In the genomic region with DNA sequence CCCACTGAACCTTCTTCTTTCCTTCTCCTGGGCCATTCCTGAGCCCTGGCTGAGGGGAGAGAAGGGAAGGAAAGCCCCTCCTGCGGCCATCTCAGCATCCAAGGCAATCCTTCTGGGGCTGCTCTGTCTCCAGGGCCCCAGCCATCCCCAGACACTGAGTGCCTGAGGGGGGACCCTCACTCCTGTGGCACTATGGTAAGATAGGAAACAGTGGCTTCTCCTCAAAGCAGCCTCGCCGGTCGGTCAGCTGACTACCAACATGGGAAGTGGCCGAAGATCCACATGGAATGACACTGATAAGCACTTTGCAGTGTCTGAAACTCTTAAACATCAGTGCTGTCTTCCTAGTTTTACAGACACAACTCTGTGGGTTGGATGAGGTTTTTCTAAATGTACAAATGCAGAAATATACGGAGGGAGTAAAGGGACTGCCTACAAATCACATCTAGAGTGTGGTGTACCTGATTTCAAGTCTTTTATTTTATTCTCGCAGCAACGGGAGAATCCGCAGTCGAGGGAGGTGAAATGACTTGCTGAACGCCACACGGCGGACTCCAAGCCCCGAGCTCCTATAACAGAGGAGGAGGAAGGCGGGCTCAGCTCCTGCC, we compare ENCODE assay signal across 8 cellular contexts. TPM values are rescaled to one million over a fixed set of nuclear protein-coding genes. Genes with fewer than 3 reads are reported as not detected.
DNase-seq lines count a peak whose midpoint lies in the region; ATAC-seq and TF ChIP-seq lines count a peak whose summit lies in the region.

No MANE protein-coding gene starts in this region.

- no peak overlapping the region for H3K4ac ChIP-seq in mesendoderm (ENCODE audit: low read depth, low read length)

- DNase-seq in H7 (peak; percentile 50), amniotic epithelial cell (ENCODE audit: low read depth) (peak; percentile 21), mesendoderm (no peak), epidermal melanocyte (ENCODE audit: insufficient read length, low spot score) (no peak)

- peak overlapping the region; percentile 20 for H3K9ac ChIP-seq in mesendoderm (ENCODE audit: low read length)

- no peak overlapping the region for H2BK120ac ChIP-seq in mesendoderm (ENCODE audit: low read depth, low read length)

- peak overlapping the region; percentile 42 for H3K56ac ChIP-seq in mesendoderm (ENCODE audit: low read length)

- H3K4me1 ChIP-seq in mesendoderm (ENCODE audit: control insufficient read depth, low read depth, low read length), result peaks cover 4% of the 10 kb centered on the region

- H3K23ac ChIP-seq in mesendoderm (ENCODE audit: low read length), result peak overlapping the region; percentile 45

- WGBS in mesendoderm (ENCODE audit: extremely low coverage, insufficient coverage, low lambda C conversion rate), result no CpG with 5 or more reads among the region's 15 CpGs

- H3K36me3 ChIP-seq in H7 (replicated peaks; ENCODE audit: control insufficient read depth, insufficient read depth, low read length) (no peaks in the 10 kb centered on the region), mesendoderm (ENCODE audit: control insufficient read depth, insufficient read depth, low read length) (no peaks in the 10 kb centered on the region)

- H4K5ac ChIP-seq in mesendoderm (ENCODE audit: low read length), result no peak overlapping the region

- H3K79me1 ChIP-seq in mesendoderm (ENCODE audit: low read length), result no peaks in the 10 kb centered on the region

- H2AK5ac ChIP-seq in mesendoderm (ENCODE audit: low read length), result no peak overlapping the region

- H3K79me2 ChIP-seq in mesendoderm (ENCODE audit: control insufficient read depth, insufficient read depth, low read length), result no peaks in the 10 kb centered on the region

- ATAC-seq in GM18861 (IDR thresholded peaks at IDR 0.05; ENCODE audit: unreplicated experiment) (no peak), GM18858 (IDR thresholded peaks at IDR 0.05; ENCODE audit: unreplicated experiment) (no peak), GM18870 (IDR thresholded peaks at IDR 0.05; ENCODE audit: unreplicated experiment) (no peak)

- H3K4me3 ChIP-seq in H7 (ENCODE audit: insufficient read depth, low read depth, low read length), result peak overlapping the region; percentile 59
- H3K4me3 ChIP-seq in mesendoderm (ENCODE audit: low read length), result no peak overlapping the region

- H2BK5ac ChIP-seq in mesendoderm (ENCODE audit: low read length), result no peak overlapping the region

- no peak overlapping the region for H3K18ac ChIP-seq in mesendoderm (ENCODE audit: low read length)

- peaks cover 65% of the 10 kb centered on the region for H3K27me3 ChIP-seq in H7 (ENCODE audit: control insufficient read depth, insufficient read depth, low read length)
- H3K27me3 ChIP-seq in mesendoderm (ENCODE audit: insufficient read depth, low read length, poor library complexity), result peaks cover 41% of the 10 kb centered on the region

- no peak overlapping the region for H2BK15ac ChIP-seq in mesendoderm (replicated peaks; ENCODE audit: low read depth)

- H3K4me2 ChIP-seq in mesendoderm (ENCODE audit: low read length), result peak overlapping the region; percentile 94

- H3K27ac ChIP-seq in 22Rv1 (peak overlapping the region; percentile 51), mesendoderm (ENCODE audit: low read depth, low read length) (no peak overlapping the region)

- H4K8ac ChIP-seq in mesendoderm (ENCODE audit: low read depth, low read length), result no peak overlapping the region

- TF ChIP-seq CTCF in 22Rv1 (IDR thresholded peaks at IDR 0.05), result no peak

RNA-seq across cellular contexts. Expression of a gene that starts 1.0 kb away (rescaled TPM):
- 0.07 and 0.52 TPM in 2 replicates for total RNA-seq in H7 (2014; rRNA removed; shearing (Covaris generic))
- polyA plus RNA-seq in mesendoderm (2013, experiment 1 of 2), result 0.24 TPM
- 0.24 TPM for polyA plus RNA-seq in mesendoderm (2013, experiment 2 of 2)

RNA-seq across cellular contexts. Expression of a gene that starts 20.9 kb away (rescaled TPM):
- 0.07 and 0.15 TPM in 2 replicates for total RNA-seq in H7 (2014; rRNA removed; shearing (Covaris generic))
- polyA plus RNA-seq in mesendoderm (2013, experiment 1 of 2), result 0.15 TPM
- 0.14 TPM for polyA plus RNA-seq in mesendoderm (2013, experiment 2 of 2)

RNA-seq across cellular contexts. Expression of a gene that starts 51.4 kb away (rescaled TPM):
- total RNA-seq in H7 (2014; rRNA removed; shearing (Covaris generic)), result 65.5 and 77.7 TPM in 2 replicates
- 37.7 TPM for polyA plus RNA-seq in mesendoderm (2013, experiment 1 of 2)
- polyA plus RNA-seq in mesendoderm (2013, experiment 2 of 2), result 34.9 TPM

Comparison
In these comparisons a context has a peak if more than half of its experiments do, and no peak if none do; other contexts are left out.
1. DNase-seq: peak in H7 (single experiment) and amniotic epithelial cell (single experiment); none in mesendoderm (single experiment) and epidermal melanocyte (single experiment).